20 cellular contexts compared by ENCODE assay signal in genomic region chr20:47694021-47694818, GRCh38.
"Had no signal": no experiment of that assay in that cellular context is flagged by ENCODE, and none has a peak within 500 bp of the region (broad histone marks: within the 10 kb centered on the region; RNA-seq: fewer than 3 reads in every experiment).

No MANE protein-coding gene starts in this region.

- H3K9me3 Mint-ChIP-seq: endodermal cell, type B pancreatic cell had no signal

- H3K27ac Mint-ChIP-seq: endodermal cell, type B pancreatic cell had no signal

- H3K27ac ChIP-seq: colonic mucosa, foreskin keratinocyte, hepatocyte, parathyroid adenoma, prostate gland, spleen, suprapubic skin, thyroid gland, uterus had no signal

- H3K4me3 Mint-ChIP-seq: endodermal cell; naive thymus-derived CD8-positive, alpha-beta T cell; type B pancreatic cell had no signal

- H3K27me3 Mint-ChIP-seq: naive thymus-derived CD8-positive, alpha-beta T cell; type B pancreatic cell had no signal

- DNase-seq: cerebellar nuclear complex; colonic mucosa; effector CD4-positive, alpha-beta T cell; endodermal cell; erythroblast; foreskin keratinocyte; mesendoderm; naive thymus-derived CD8-positive, alpha-beta T cell; occipital lobe; spleen; stimulated activated CD4-positive, alpha-beta T cell treated with anti-CD3 and anti-CD28 coated beads, Interleukin-2, amount 100 ng/mL, for 24 hours; stimulated activated naive CD4-positive, alpha-beta T cell; thyroid gland; uterus had no signal

- ATAC-seq: foreskin keratinocyte, sciatic nerve had no signal
